ENCODE assay signal across 16 cellular contexts in the genomic region with DNA sequence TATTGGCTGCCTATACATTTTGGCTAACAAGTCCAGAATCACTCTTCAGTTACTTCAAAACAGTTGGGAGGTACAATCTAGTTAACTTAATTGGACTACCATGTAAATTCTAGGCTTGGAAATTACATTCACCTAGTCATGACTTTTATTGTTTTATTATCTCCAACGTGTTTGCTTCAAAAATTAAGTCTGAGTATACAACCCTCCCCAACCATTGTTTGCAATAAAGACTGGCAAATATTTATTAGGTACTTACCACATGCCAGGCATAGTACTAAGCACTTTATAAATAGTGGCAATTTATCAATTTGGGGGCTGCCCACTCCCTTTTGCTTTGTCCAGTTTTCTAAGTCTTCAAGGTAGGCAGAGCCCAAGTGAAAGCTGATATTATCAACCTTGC. TPM values are rescaled to one million over a fixed set of nuclear protein-coding genes. Genes with fewer than 3 reads are reported as not detected.
A peak's percentile ranks its signal among the peaks of the same experiment; 100 is the strongest.
DNase-seq lines count a peak whose midpoint lies in the region; ATAC-seq and TF ChIP-seq lines count a peak whose summit lies in the region.
"Had no signal": no experiment of that assay in that cellular context is flagged by ENCODE, and none has a peak within 500 bp of the region (broad histone marks: within the 10 kb centered on the region; RNA-seq: fewer than 3 reads in every experiment).

No MANE protein-coding gene starts in this region.

- no peaks in the 10 kb centered on the region for H4K20me1 ChIP-seq in PC-3 (ENCODE audit: low read length)
- H4K20me1 ChIP-seq: BLaER1 had no signal

- DNase-seq in NCI-H146 (lab: John Stamatoyannopoulos, UW) (peak; percentile 12), NCI-H146 treated with DMSO at 0.1 percent for 48 hours (lab: John Stamatoyannopoulos, UW; ENCODE audit: unreplicated experiment) (no peak), PC-3 (no peak), gastrocnemius medialis (no peak)
- no peak for DNase-seq in activated effector memory CD4-positive, alpha-beta T cell treated with anti-CD3 and anti-CD28 coated beads, Interleukin-2, amount 50 U/mL, for 16 hours
- DNase-seq: 8988T; Calu3; CD8-positive, alpha-beta T cell; DND-41; EL; H9 had no signal

- no peak overlapping the region for H3K4me2 ChIP-seq in PC-3 (ENCODE audit: low read length)
- H3K4me2 ChIP-seq in parathyroid adenoma (ENCODE audit: low read length), result no peak overlapping the region
- H3K4me2 ChIP-seq: BLaER1 had no signal

- H3K9me3 ChIP-seq in PC-3 (ENCODE audit: low read length), result no peaks in the 10 kb centered on the region
- no peaks in the 10 kb centered on the region for H3K9me3 ChIP-seq in parathyroid adenoma (ENCODE audit: control insufficient read depth, low read length)
- no peaks in the 10 kb centered on the region for H3K9me3 ChIP-seq in gastrocnemius medialis
- H3K9me3 ChIP-seq: BLaER1 had no signal

- no peak for TF ChIP-seq POLR2A in gastrocnemius medialis (IDR thresholded peaks at IDR 0.05)

- ATAC-seq in PC-3, result peak; percentile 77
- no peak for ATAC-seq in HG03175 (IDR thresholded peaks at IDR 0.05; ENCODE audit: unreplicated experiment)
- no peak for ATAC-seq in gastrocnemius medialis
- ATAC-seq: CD8-positive, alpha-beta T cell; GM12878 had no signal

- H3K27me3 ChIP-seq in PC-3 (ENCODE audit: low read length) (no peaks in the 10 kb centered on the region), parathyroid adenoma (ENCODE audit: control insufficient read depth, insufficient read depth, low read length) (no peaks in the 10 kb centered on the region), gastrocnemius medialis (no peaks in the 10 kb centered on the region)
- H3K27me3 ChIP-seq: BLaER1 had no signal

- no peaks in the 10 kb centered on the region for H3F3A ChIP-seq in PC-3 (ENCODE audit: low read length, unreplicated experiment)

- POLR2A ChIA-PET in PC-3 (lab: Charles Lee; ENCODE audit: unreplicated experiment), result no interaction called here

- H2AFZ ChIP-seq in PC-3 (ENCODE audit: low read length) (no peak overlapping the region), parathyroid adenoma (peak overlapping the region; percentile 45)

- H3K4me1 ChIP-seq in PC-3 (ENCODE audit: insufficient read depth, low read length) (no peaks in the 10 kb centered on the region), parathyroid adenoma (peaks cover 8% of the 10 kb centered on the region), gastrocnemius medialis (no peaks in the 10 kb centered on the region)
- H3K4me1 ChIP-seq: BLaER1 had no signal

- H3K27ac ChIP-seq in PC-3 (ENCODE audit: low read length), result no peak overlapping the region
- no peak overlapping the region for H3K27ac ChIP-seq in parathyroid adenoma
- H3K27ac ChIP-seq in gastrocnemius medialis, result no peak overlapping the region
- H3K27ac ChIP-seq: BLaER1, HL-60 had no signal

- H3K9ac ChIP-seq in PC-3 (ENCODE audit: low read length), result no peak overlapping the region
- H3K9ac ChIP-seq in parathyroid adenoma, result no peak overlapping the region
- H3K9ac ChIP-seq: BLaER1 had no signal

- H3K9me2 ChIP-seq in PC-3 (replicated peaks; ENCODE audit: low read length), result no peaks in the 10 kb centered on the region

- in situ Hi-C loops in gastrocnemius medialis (cut with MboI; ENCODE audit: low sequenced_read_pairs in 4 of 4), result no loop called here

- H3K36me3 ChIP-seq in PC-3 (ENCODE audit: low read depth, low read length), result no peaks in the 10 kb centered on the region
- no peaks in the 10 kb centered on the region for H3K36me3 ChIP-seq in parathyroid adenoma (ENCODE audit: control insufficient read depth, insufficient read depth, low read length)
- no peaks in the 10 kb centered on the region for H3K36me3 ChIP-seq in gastrocnemius medialis

- no peak for TF ChIP-seq CTCF in PC-3 (conservative IDR thresholded peaks at IDR 0.05; ENCODE audit: low read depth, low read length)
- no peak for TF ChIP-seq CTCF in parathyroid adenoma (IDR thresholded peaks at IDR 0.05)
- TF ChIP-seq CTCF in gastrocnemius medialis (IDR thresholded peaks at IDR 0.05 in 4 of 5, conservative IDR thresholded peaks at IDR 0.05 in 1 of 5), result no peak

- H3K79me2 ChIP-seq in PC-3 (ENCODE audit: low read length) (no peaks in the 10 kb centered on the region), parathyroid adenoma (no peaks in the 10 kb centered on the region)

- intact Hi-C loops in PC-3 (cut with micrococcal nuclease), result no loop called here
- intact Hi-C loops in gastrocnemius medialis (cut with DNase I; ENCODE audit: low total_unique reads), result no loop called here

- CTCF ChIA-PET in PC-3 (lab: Charles Lee), result interaction anchor here (1.0 kb wide), 1 partner anchor 30 kb away, joined by 3 read pairs; the partner anchor contains the start of gene TXNDC16

- H3K4me3 ChIP-seq in PC-3 (ENCODE audit: low read length) (no peak overlapping the region), parathyroid adenoma (ENCODE audit: low read depth, low read length) (no peak overlapping the region), gastrocnemius medialis (no peak overlapping the region)
- H3K4me3 ChIP-seq: BLaER1, GM12878 had no signal

- BruUV-seq in PC-3 (replicated peaks; lab: Mats Ljungman, UMichigan), result no TSS peak

RNA-seq across cellular contexts. Expression of gene TXNDC16, which starts 30.3 kb away (rescaled TPM):
- total RNA-seq in PC-3 (2014; rRNA removed) (3.9 and 4.0 TPM in 2 replicates), gastrocnemius medialis (1 to 10 TPM; 2.4 to 4.0 (median 2.9) TPM)

RNA-seq across cellular contexts. Expression of gene GPR137C, which starts 30.6 kb away (rescaled TPM):
- total RNA-seq in PC-3 (2014; rRNA removed) (0.63 and 0.91 TPM in 2 replicates), gastrocnemius medialis (under 1 TPM in 3 of 4 donors, not detected in 1; 0.10 to 0.42 (median 0.38) TPM)
